In the genomic region with DNA sequence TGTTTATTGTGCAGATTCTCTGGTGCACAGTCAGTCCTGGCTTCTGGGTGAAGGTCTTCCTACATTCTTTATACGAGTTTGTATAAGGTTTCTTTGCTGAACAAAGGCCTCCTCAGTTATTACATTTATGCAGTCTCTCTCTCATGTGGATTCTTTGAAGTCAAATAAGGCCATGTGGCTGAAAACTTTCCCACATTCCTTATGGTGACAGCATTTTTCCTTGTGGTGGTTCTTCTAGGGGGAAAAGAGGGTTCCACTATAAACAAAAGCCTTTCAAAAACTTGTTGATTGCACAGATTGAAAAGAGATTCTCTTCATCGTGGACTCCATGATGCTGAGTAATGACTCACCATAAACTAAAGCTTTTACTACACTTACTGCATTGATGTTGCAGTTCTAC, we compare ENCODE assay signal across 23 cellular contexts.
"Had no signal": no experiment of that assay in that cellular context is flagged by ENCODE, and none has a peak within 500 bp of the region (broad histone marks: within the 10 kb centered on the region; RNA-seq: fewer than 3 reads in every experiment).

No MANE protein-coding gene starts in this region.

- ATAC-seq: heart right ventricle; left lobe of liver; mucosa of descending colon; naive thymus-derived CD8-positive, alpha-beta T cell; psoas muscle had no signal

- H3K4me3 ChIP-seq: dorsolateral prefrontal cortex, heart right ventricle, mucosa of descending colon, psoas muscle, sigmoid colon, skin epidermis, stomach, thoracic aorta had no signal

- H3K9me3 ChIP-seq: neutrophil, psoas muscle, sigmoid colon, thoracic aorta had no signal

- H3K4me3 Mint-ChIP-seq: naive thymus-derived CD8-positive, alpha-beta T cell; type B pancreatic cell had no signal

- H3K27ac Mint-ChIP-seq: naive thymus-derived CD8-positive, alpha-beta T cell; type B pancreatic cell had no signal

- H3K27me3 ChIP-seq: dorsolateral prefrontal cortex, heart right ventricle, neutrophil, sigmoid colon, stomach had no signal

- H3K27me3 Mint-ChIP-seq: naive thymus-derived CD8-positive, alpha-beta T cell; type B pancreatic cell had no signal

- FAIRE-seq: urothelium cell line had no signal

- DNase-seq: cortex of kidney; dorsolateral prefrontal cortex; effector CD8-positive, alpha-beta T cell; heart right ventricle; hypothalamus; islet precursor cell; mammary epithelial cell; mucosa of descending colon; naive thymus-derived CD8-positive, alpha-beta T cell; psoas muscle; retina; sigmoid colon; stimulated activated CD4-positive, alpha-beta T cell treated with anti-CD3 and anti-CD28 coated beads, Interleukin-2, amount 100 ng/mL, for 24 hours; stimulated activated CD4-positive, alpha-beta T cell treated with anti-CD3 and anti-CD28 coated beads, Interleukin-4, amount 100 ng/mL, for 4 hours; stimulated activated naive CD4-positive, alpha-beta T cell; stomach; substantia nigra had no signal

- H3K36me3 ChIP-seq: neutrophil had no signal

- H3K27ac ChIP-seq: dorsolateral prefrontal cortex, heart right ventricle, neutrophil, psoas muscle, sigmoid colon, skin epidermis, stomach, thoracic aorta had no signal
